In genomic region chr4:38930696-38931095, GRCh38 we compare ENCODE assay signal across 22 cellular contexts.
"Had no signal": no experiment of that assay in that cellular context is flagged by ENCODE, and none has a peak within 500 bp of the region (broad histone marks: within the 10 kb centered on the region; RNA-seq: fewer than 3 reads in every experiment).

No MANE protein-coding gene starts in this region.

- H3K27me3 ChIP-seq: gastrocnemius medialis, heart left ventricle, left lung, suprapubic skin had no signal

- H3K27me3 Mint-ChIP-seq: activated naive CD8-positive, alpha-beta T cell treated with anti-CD3 and anti-CD28 coated beads, Interleukin-2, amount 50 U/mL, for 24 hours; type B pancreatic cell had no signal

- H3K9me3 ChIP-seq: gastrocnemius medialis, heart left ventricle, left lung, suprapubic skin had no signal

- H3K4me3 Mint-ChIP-seq: activated CD4-positive, alpha-beta T cell treated with anti-CD3 and anti-CD28 coated beads, Interleukin-2, amount 10 ng/mL, durations not matched to agents 24 days and 14 days; activated CD8-positive, alpha-beta T cell treated with anti-CD3 and anti-CD28 coated beads, Interleukin-2, amount 10 ng/mL, durations not matched to agents 7 days and 5 days; activated naive CD4-positive, alpha-beta T cell treated with anti-CD3 and anti-CD28 coated beads, Interleukin-2, amount 10 ng/mL, durations not matched to agents 7 days and 5 days; activated naive CD8-positive, alpha-beta T cell treated with anti-CD3 and anti-CD28 coated beads, Interleukin-2, amount 50 U/mL, for 24 hours; activated T-cell treated with anti-CD3 and anti-CD28 coated beads, Interleukin-2, amount 50 U/mL, for 4 hours; central memory CD8-positive, alpha-beta T cell had no signal

- ATAC-seq: activated CD8-positive, alpha-beta T cell treated with anti-CD3 and anti-CD28 coated beads, Interleukin-2, amount 10 ng/mL, durations not matched to agents 7 days and 5 days; activated naive CD8-positive, alpha-beta T cell treated with anti-CD3 and anti-CD28 coated beads, Interleukin-2, amount 50 U/mL, for 24 hours; activated T-cell treated with anti-CD3 and anti-CD28 coated beads, Interleukin-2, amount 50 U/mL, for 4 hours; gastrocnemius medialis; heart left ventricle; left lung had no signal

- H3K27ac ChIP-seq: gastrocnemius medialis, left lung, parathyroid adenoma, suprapubic skin had no signal

- H3K4me1 ChIP-seq: gastrocnemius medialis, heart left ventricle, left lung, parathyroid adenoma, suprapubic skin had no signal

- H3K4me1 Mint-ChIP-seq: activated naive CD4-positive, alpha-beta T cell treated with anti-CD3 and anti-CD28 coated beads, Interleukin-2, amount 10 ng/mL, durations not matched to agents 7 days and 5 days; activated naive CD8-positive, alpha-beta T cell treated with anti-CD3 and anti-CD28 coated beads, Interleukin-2, amount 50 U/mL, for 24 hours; central memory CD8-positive, alpha-beta T cell had no signal

- H3K9ac ChIP-seq: parathyroid adenoma had no signal

- H3K9me3 Mint-ChIP-seq: activated CD4-positive, alpha-beta T cell treated with anti-CD3 and anti-CD28 coated beads, Interleukin-2, amount 10 ng/mL, durations not matched to agents 24 days and 14 days; activated naive CD4-positive, alpha-beta T cell treated with anti-CD3 and anti-CD28 coated beads, Interleukin-2, amount 10 ng/mL, durations not matched to agents 7 days and 5 days; activated naive CD8-positive, alpha-beta T cell treated with anti-CD3 and anti-CD28 coated beads, Interleukin-2, amount 50 U/mL, for 24 hours; activated T-cell treated with anti-CD3 and anti-CD28 coated beads, Interleukin-2, amount 50 U/mL, for 4 hours; central memory CD8-positive, alpha-beta T cell; type B pancreatic cell had no signal

- H3K4me3 ChIP-seq: gastrocnemius medialis, heart left ventricle, left lung, suprapubic skin had no signal

- H3K36me3 Mint-ChIP-seq: activated naive CD4-positive, alpha-beta T cell treated with anti-CD3 and anti-CD28 coated beads, Interleukin-2, amount 10 ng/mL, durations not matched to agents 7 days and 5 days had no signal

- DNase-seq: activated CD4-positive, alpha-beta T cell treated with anti-CD3 and anti-CD28 coated beads, Interleukin-2, amount 10 ng/mL, durations not matched to agents 24 days and 14 days; activated CD8-positive, alpha-beta T cell treated with anti-CD3 and anti-CD28 coated beads, Interleukin-2, amount 10 ng/mL, durations not matched to agents 7 days and 5 days; activated effector memory CD4-positive, alpha-beta T cell treated with Interleukin-2 at 50 U/mL for 16 hours; activated naive CD4-positive, alpha-beta T cell treated with anti-CD3 and anti-CD28 coated beads, Interleukin-2, amount 10 ng/mL, durations not matched to agents 7 days and 5 days; activated naive CD8-positive, alpha-beta T cell treated with anti-CD3 and anti-CD28 coated beads, Interleukin-2, amount 50 U/mL, for 24 hours; activated T-cell treated with anti-CD3 and anti-CD28 coated beads, Interleukin-2, amount 50 U/mL, for 4 hours; anterior cingulate cortex; cortex of kidney; erythroblast; gastrocnemius medialis; heart left ventricle; kidney; left lung; mammary epithelial cell; midbrain; stimulated activated naive CD4-positive, alpha-beta T cell treated with Interleukin-2 at 50 U/mL for 16 hours; T-helper 1 cell; T-helper 9 cell had no signal

- H3K27ac Mint-ChIP-seq: activated CD4-positive, alpha-beta T cell treated with anti-CD3 and anti-CD28 coated beads, Interleukin-2, amount 10 ng/mL, durations not matched to agents 24 days and 14 days; activated CD8-positive, alpha-beta T cell treated with anti-CD3 and anti-CD28 coated beads, Interleukin-2, amount 10 ng/mL, durations not matched to agents 7 days and 5 days; activated naive CD4-positive, alpha-beta T cell treated with anti-CD3 and anti-CD28 coated beads, Interleukin-2, amount 10 ng/mL, durations not matched to agents 7 days and 5 days; activated naive CD8-positive, alpha-beta T cell treated with anti-CD3 and anti-CD28 coated beads, Interleukin-2, amount 50 U/mL, for 24 hours; type B pancreatic cell had no signal

- H3K79me2 ChIP-seq: parathyroid adenoma had no signal

- H2AFZ ChIP-seq: parathyroid adenoma had no signal
